ENCODE assay signal across 20 cellular contexts in the genomic region with DNA sequence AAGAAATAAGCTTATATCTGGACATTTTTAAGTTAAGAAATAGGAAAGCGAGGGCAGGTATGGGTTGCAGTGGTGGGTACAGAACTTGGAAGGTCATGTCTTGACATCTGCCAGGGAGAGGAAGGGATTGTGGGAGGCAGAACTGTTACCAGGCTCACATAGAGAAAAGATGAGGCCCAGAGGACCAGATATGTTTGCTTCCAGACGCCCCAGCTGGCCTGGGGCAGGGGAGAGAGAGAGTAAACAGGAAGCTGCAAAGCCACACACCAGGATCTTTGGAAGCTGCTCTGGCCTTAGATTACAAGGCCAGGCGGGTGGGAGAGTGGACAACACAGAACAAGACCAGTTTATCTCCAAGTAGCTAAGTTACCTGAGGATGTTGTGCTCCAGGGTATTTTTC.
"Had no signal": no experiment of that assay in that cellular context is flagged by ENCODE, and none has a peak within 500 bp of the region (broad histone marks: within the 10 kb centered on the region; RNA-seq: fewer than 3 reads in every experiment).

No MANE protein-coding gene starts in this region.

- DNase-seq: effector CD8-positive, alpha-beta T cell; foreskin keratinocyte; heart left ventricle; left cardiac atrium; left lung; mesenchymal stem cell; midbrain; naive thymus-derived CD4-positive, alpha-beta T cell; stimulated activated CD4-positive, alpha-beta T cell treated with anti-CD3 and anti-CD28 coated beads, Interleukin-2, amount 100 ng/mL, for 24 hours; stimulated activated CD4-positive, alpha-beta T cell treated with anti-CD3 and anti-CD28 coated beads, Interleukin-4, amount 100 ng/mL, for 24 hours; stimulated activated naive CD4-positive, alpha-beta T cell treated with Interleukin-2 at 50 U/mL for 16 hours; stomach; thyroid gland; trophoblast cell had no signal

- H3K27me3 Mint-ChIP-seq: dendritic cell treated with granulocyte-macrophage colony-stimulating factor and Interleukin-4, amounts not matched to agents 40 ng/mL and 50 ng/mL, for 4 days; naive thymus-derived CD4-positive, alpha-beta T cell had no signal

- H3K4me3 Mint-ChIP-seq: dendritic cell treated with granulocyte-macrophage colony-stimulating factor and Interleukin-4, amounts not matched to agents 40 ng/mL and 50 ng/mL, for 4 days; naive thymus-derived CD4-positive, alpha-beta T cell; nephron; neural progenitor cell; stimulated activated effector memory CD8-positive, alpha-beta T cell treated with anti-CD3 and anti-CD28 coated beads, Interleukin-12 subunit alpha, Interleukin-12 subunit beta, amount 100 ng/mL, for 72 hours had no signal

- ATAC-seq: foreskin keratinocyte; gastroesophageal sphincter; heart left ventricle; left cardiac atrium; left lung; naive thymus-derived CD4-positive, alpha-beta T cell; sciatic nerve; stimulated activated effector memory CD8-positive, alpha-beta T cell treated with anti-CD3 and anti-CD28 coated beads, Interleukin-12 subunit alpha, Interleukin-12 subunit beta, amount 100 ng/mL, for 72 hours had no signal

- H3K36me3 Mint-ChIP-seq: neural progenitor cell; stimulated activated effector memory CD8-positive, alpha-beta T cell treated with anti-CD3 and anti-CD28 coated beads, Interleukin-12 subunit alpha, Interleukin-12 subunit beta, amount 100 ng/mL, for 72 hours had no signal

- H3K27ac Mint-ChIP-seq: dendritic cell treated with granulocyte-macrophage colony-stimulating factor and Interleukin-4, amounts not matched to agents 40 ng/mL and 50 ng/mL, for 4 days; naive thymus-derived CD4-positive, alpha-beta T cell; nephron; neural progenitor cell; stimulated activated effector memory CD8-positive, alpha-beta T cell treated with anti-CD3 and anti-CD28 coated beads, Interleukin-12 subunit alpha, Interleukin-12 subunit beta, amount 100 ng/mL, for 72 hours had no signal

- H3K4me1 Mint-ChIP-seq: naive thymus-derived CD4-positive, alpha-beta T cell; nephron; neural progenitor cell; stimulated activated effector memory CD8-positive, alpha-beta T cell treated with anti-CD3 and anti-CD28 coated beads, Interleukin-12 subunit alpha, Interleukin-12 subunit beta, amount 100 ng/mL, for 72 hours had no signal
